Comparison of ENCODE assay signal across 2 cellular contexts in genomic region chr11:104663190-104664140, GRCh38.
TF ChIP-seq lines count a peak whose summit lies in the region.

No MANE protein-coding gene starts in this region.

TF ChIP-seq in GM23338, 12 proteins besides CTCF, POLR2A, EP300 and RAD21:
- TF ChIP-seq CREB1 (CRISPR knock-in tag; IDR thresholded peaks at IDR 0.05; ENCODE audit: low read depth) = no peak
- no peak for TF ChIP-seq NANOG (IDR thresholded peaks at IDR 0.05; ENCODE audit: borderline replicate concordance)
- TF ChIP-seq ZNF114 (CRISPR knock-in tag; IDR thresholded peaks at IDR 0.05) = no peak
- TF ChIP-seq ZNF331 (CRISPR knock-in tag; IDR thresholded peaks at IDR 0.05; ENCODE audit: low read depth) = no peak
- TF ChIP-seq, protein P1, sequence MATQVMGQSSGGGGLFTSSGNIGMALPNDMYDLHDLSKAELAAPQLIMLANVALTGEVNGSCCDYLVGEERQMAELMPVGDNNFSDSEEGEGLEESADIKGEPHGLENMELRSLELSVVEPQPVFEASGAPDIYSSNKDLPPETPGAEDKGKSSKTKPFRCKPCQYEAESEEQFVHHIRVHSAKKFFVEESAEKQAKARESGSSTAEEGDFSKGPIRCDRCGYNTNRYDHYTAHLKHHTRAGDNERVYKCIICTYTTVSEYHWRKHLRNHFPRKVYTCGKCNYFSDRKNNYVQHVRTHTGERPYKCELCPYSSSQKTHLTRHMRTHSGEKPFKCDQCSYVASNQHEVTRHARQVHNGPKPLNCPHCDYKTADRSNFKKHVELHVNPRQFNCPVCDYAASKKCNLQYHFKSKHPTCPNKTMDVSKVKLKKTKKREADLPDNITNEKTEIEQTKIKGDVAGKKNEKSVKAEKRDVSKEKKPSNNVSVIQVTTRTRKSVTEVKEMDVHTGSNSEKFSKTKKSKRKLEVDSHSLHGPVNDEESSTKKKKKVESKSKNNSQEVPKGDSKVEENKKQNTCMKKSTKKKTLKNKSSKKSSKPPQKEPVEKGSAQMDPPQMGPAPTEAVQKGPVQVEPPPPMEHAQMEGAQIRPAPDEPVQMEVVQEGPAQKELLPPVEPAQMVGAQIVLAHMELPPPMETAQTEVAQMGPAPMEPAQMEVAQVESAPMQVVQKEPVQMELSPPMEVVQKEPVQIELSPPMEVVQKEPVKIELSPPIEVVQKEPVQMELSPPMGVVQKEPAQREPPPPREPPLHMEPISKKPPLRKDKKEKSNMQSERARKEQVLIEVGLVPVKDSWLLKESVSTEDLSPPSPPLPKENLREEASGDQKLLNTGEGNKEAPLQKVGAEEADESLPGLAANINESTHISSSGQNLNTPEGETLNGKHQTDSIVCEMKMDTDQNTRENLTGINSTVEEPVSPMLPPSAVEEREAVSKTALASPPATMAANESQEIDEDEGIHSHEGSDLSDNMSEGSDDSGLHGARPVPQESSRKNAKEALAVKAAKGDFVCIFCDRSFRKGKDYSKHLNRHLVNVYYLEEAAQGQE (IDR thresholded peaks at IDR 0.05; ENCODE audit: unreplicated experiment) = no peak
- no peak for TF ChIP-seq STAT1 (IDR thresholded peaks at IDR 0.05; ENCODE audit: unreplicated experiment)
TF ChIP-seq in GM23338: peak in this region for 0.

TF ChIP-seq in H1, 55 proteins besides CTCF, POLR2A, EP300 and RAD21:
- TF ChIP-seq CREB1 (IDR thresholded peaks at IDR 0.05) (no peak), HDAC6 (IDR thresholded peaks at IDR 0.05; ENCODE audit: low read depth, low read length) (no peak), BCL11A (IDR thresholded peaks at IDR 0.05; ENCODE audit: low read depth in 2 of 2, low read length in 2 of 2) (no peak), RNF2 (IDR thresholded peaks at IDR 0.05; ENCODE audit: borderline replicate concordance, low read depth, low read length, missing control alignments, poor library complexity, severe bottlenecking) (no peak), SUZ12 (IDR thresholded peaks at IDR 0.05; ENCODE audit: low read length) (no peak), RFX5 (IDR thresholded peaks at IDR 0.05; ENCODE audit: borderline replicate concordance, low read depth, low read length) (no peak), EGR1 (IDR thresholded peaks at IDR 0.05; ENCODE audit: borderline replicate concordance, low read depth, low read length) (no peak)
